ENCODE assay signal across 17 cellular contexts in genomic region chr20:1874534-1875168, GRCh38. TPM values are rescaled to one million over a fixed set of nuclear protein-coding genes. Genes with fewer than 3 reads are reported as not detected.
A peak's percentile ranks its signal among the peaks of the same experiment; 100 is the strongest.
DNase-seq lines count a peak whose midpoint lies in the region; ATAC-seq, FAIRE-seq and TF ChIP-seq lines count a peak whose summit lies in the region.
"Had no signal": no experiment of that assay in that cellular context is flagged by ENCODE, and none has a peak within 500 bp of the region (broad histone marks: within the 10 kb centered on the region; RNA-seq: fewer than 3 reads in every experiment).

No MANE protein-coding gene starts in this region.

- no peak overlapping the region for H3K56ac ChIP-seq in H1 (replicated peaks; ENCODE audit: insufficient read length, low read depth, low read length)

- H3K4me2 ChIP-seq in H1 (ENCODE audit: insufficient read depth in 1 of 2, low read depth in 2 of 2, low read length in 2 of 2) (no peak overlapping the region), neural progenitor cell (no peak overlapping the region)

- H3K9ac ChIP-seq in H1 (replicated peaks in 1 of 4; ENCODE audit: extremely low read depth in 1 of 4, low read depth in 3 of 4, low read length in 3 of 4) = no peak overlapping the region; a peak in 1 of 7 replicates
- H3K9ac ChIP-seq in neural progenitor cell = no peak overlapping the region

- H3K27me3 Mint-ChIP-seq in Caco-2 (ENCODE audit: insufficient read depth, unreplicated experiment) (no peaks in the 10 kb centered on the region), neural progenitor cell (ENCODE audit: insufficient read depth, low read depth) (peaks cover 18% of the 10 kb centered on the region)

- TF ChIP-seq EP300 in H1 (IDR thresholded peaks at IDR 0.05; ENCODE audit: borderline replicate concordance in 1 of 2, low read depth in 2 of 2, low read length in 2 of 2) = no peak

- no peak overlapping the region for H4K91ac ChIP-seq in H1 (replicated peaks; ENCODE audit: insufficient read length, low read length)

- H3K4me3 ChIP-seq in Caco-2 (ENCODE audit: low read depth, low read length) = no peak overlapping the region
- no peak overlapping the region for H3K4me3 ChIP-seq in H1 (ENCODE audit: extremely low read depth in 1 of 4, insufficient read depth in 2 of 4, low read depth in 3 of 4, low read length in 4 of 4)
- no peak overlapping the region for H3K4me3 ChIP-seq in neural progenitor cell

- intact Hi-C loops in Caco-2 (cut with micrococcal nuclease; ENCODE audit: unreplicated experiment) = loop anchor here (1.0 to 5.0 kb wide), 2 partner anchors 19 to 72 kb away; no protein-coding TSS in a partner anchor

- no peak overlapping the region for H2AK5ac ChIP-seq in H1 (ENCODE audit: low read depth, low read length)

- POLR2A ChIA-PET in Caco-2 (lab: Charles Lee) (no interaction called here), H1 (lab: Charles Lee; ENCODE audit: partially characterized antibody) (interaction anchor here (0.9 to 1.2 kb wide), 3 partner anchors 10 to 72 kb away, joined by 3 read pairs; no protein-coding TSS in a partner anchor)

- no peak overlapping the region; the same call in 1 of the 2 replicates for H3K18ac ChIP-seq in H1 (ENCODE audit: extremely low read depth, low read length)

- no peaks in the 10 kb centered on the region; the same call in 1 of the 2 replicates for H3K79me1 ChIP-seq in H1 (ENCODE audit: low read depth, low read length)

- DNase-seq in Caco-2 (peak; percentile 76 to 87), NOMO-1 treated with DMSO at 0.1 percent for 48 hours (lab: John Stamatoyannopoulos, UW; ENCODE audit: unreplicated experiment) (peak; percentile 62), H1 (ENCODE audit: low read depth in 1 of 2, low spot score in 2 of 2) (no peak), neural progenitor cell (ENCODE audit: low spot score) (no peak), OCI-M1 (lab: John Stamatoyannopoulos, UW) (no peak), foreskin keratinocyte (no peak)
- DNase-seq: activated naive CD4-positive, alpha-beta T cell; GOT3; midbrain; NCI-H524; stimulated activated CD4-positive, alpha-beta T cell treated with anti-CD3 and anti-CD28 coated beads, Interleukin-4, amount 100 ng/mL, for 1 hour had no signal

- H3K4me1 Mint-ChIP-seq in Caco-2 (ENCODE audit: low read depth, unreplicated experiment) (peaks cover 26% of the 10 kb centered on the region), neural progenitor cell (peaks cover 34% of the 10 kb centered on the region)
- H3K4me1 Mint-ChIP-seq: stimulated activated effector memory CD8-positive, alpha-beta T cell treated with anti-CD3 and anti-CD28 coated beads, Interleukin-12 subunit alpha, Interleukin-12 subunit beta, amount 100 ng/mL, for 72 hours had no signal

- no peak overlapping the region for H3K27ac ChIP-seq in H1 (ENCODE audit: low read depth, low read length)
- no peak overlapping the region for H3K27ac ChIP-seq in neural progenitor cell
- no peak overlapping the region for H3K27ac ChIP-seq in foreskin keratinocyte
- H3K27ac ChIP-seq: epithelial cell of prostate had no signal

- no peak for TF ChIP-seq RAD21 in H1 (IDR thresholded peaks at IDR 0.05 in 1 of 2, conservative IDR thresholded peaks at IDR 0.05 in 1 of 2; ENCODE audit: low read depth in 2 of 2, low read length in 2 of 2)

- H2AFZ ChIP-seq in H1 (ENCODE audit: low read length) (no peak overlapping the region), neural progenitor cell (replicated peaks) (no peak overlapping the region)

- no peak for TF ChIP-seq POLR2A in H1 (IDR thresholded peaks at IDR 0.05; ENCODE audit: control extremely low read depth in 1 of 2, low read depth in 2 of 2, low read length in 2 of 2)

- H3K27me3 ChIP-seq in Caco-2 (replicated peaks; ENCODE audit: control insufficient read depth, insufficient read depth, low read length) = no peaks in the 10 kb centered on the region
- H3K27me3 ChIP-seq in H1 (replicated peaks in 1 of 4; ENCODE audit: control insufficient read depth in 3 of 4, extremely low read depth in 1 of 4, insufficient read depth in 3 of 4, low read length in 3 of 4) = no peaks in the 10 kb centered on the region
- H3K27me3 ChIP-seq in neural progenitor cell = no peaks in the 10 kb centered on the region
- no peaks in the 10 kb centered on the region for H3K27me3 ChIP-seq in foreskin keratinocyte

- H4K8ac ChIP-seq in H1 (ENCODE audit: extremely low read depth, insufficient read depth, low read length) = no peak overlapping the region

- H2BK15ac ChIP-seq in H1 (ENCODE audit: low read length) = no peak overlapping the region

- H3F3A ChIP-seq in neural progenitor cell (ENCODE audit: low read depth) = no peaks in the 10 kb centered on the region

- ATAC-seq in HG03095 (IDR thresholded peaks at IDR 0.05; ENCODE audit: unreplicated experiment) (no peak), HG03457 (IDR thresholded peaks at IDR 0.05; ENCODE audit: unreplicated experiment) (no peak), foreskin keratinocyte (no peak)
- ATAC-seq: stimulated activated effector memory CD8-positive, alpha-beta T cell treated with anti-CD3 and anti-CD28 coated beads, Interleukin-12 subunit alpha, Interleukin-12 subunit beta, amount 100 ng/mL, for 72 hours had no signal

- no peak overlapping the region for H2BK120ac ChIP-seq in H1 (replicated peaks; ENCODE audit: low read depth, low read length)

- H3K9me3 Mint-ChIP-seq in Caco-2 (ENCODE audit: unreplicated experiment) (no peaks in the 10 kb centered on the region), neural progenitor cell (no peaks in the 10 kb centered on the region)
- H3K9me3 Mint-ChIP-seq: stimulated activated effector memory CD8-positive, alpha-beta T cell treated with anti-CD3 and anti-CD28 coated beads, Interleukin-12 subunit alpha, Interleukin-12 subunit beta, amount 100 ng/mL, for 72 hours had no signal

- H2BK20ac ChIP-seq in H1 (ENCODE audit: low read length) = no peak overlapping the region

- peaks cover 41% of the 10 kb centered on the region for H3K4me1 ChIP-seq in Caco-2
- H3K4me1 ChIP-seq in H1 (replicated peaks in 1 of 4; ENCODE audit: control insufficient read depth in 3 of 4, insufficient read depth in 4 of 4, low read length in 3 of 4) = peaks cover 0 to 3% (median 0%) of the 10 kb centered on the region in 4 experiments; a peak in 1 of 7 replicates
- no peaks in the 10 kb centered on the region for H3K4me1 ChIP-seq in neural progenitor cell
- H3K4me1 ChIP-seq in foreskin keratinocyte = no peaks in the 10 kb centered on the region

- BruUV-seq in Caco-2 (replicated peaks; lab: Mats Ljungman, UMichigan) = no TSS peak

- TF ChIP-seq CTCF in Caco-2 (IDR thresholded peaks at IDR 0.05; ENCODE audit: insufficient read depth in 1 of 2, low read depth in 1 of 2, low read length in 1 of 2, severe bottlenecking in 1 of 2, unreplicated experiment in 1 of 2) (no peak), H1 (IDR thresholded peaks at IDR 0.05; ENCODE audit: control extremely low read depth in 1 of 3, insufficient read depth in 1 of 3, low read depth in 1 of 3, low read length in 3 of 3) (no peak), neural progenitor cell (IDR thresholded peaks at IDR 0.05) (no peak), foreskin keratinocyte (conservative IDR thresholded peaks at IDR 0.05) (no peak)

- no peak overlapping the region for H3K4ac ChIP-seq in H1 (replicated peaks; ENCODE audit: insufficient read length, low read depth, low read length)

- H3K27ac Mint-ChIP-seq in Caco-2 (ENCODE audit: unreplicated experiment) (peak overlapping the region; percentile 71), neural progenitor cell (peak overlapping the region; percentile 43)
- H3K27ac Mint-ChIP-seq: stimulated activated effector memory CD8-positive, alpha-beta T cell treated with anti-CD3 and anti-CD28 coated beads, Interleukin-12 subunit alpha, Interleukin-12 subunit beta, amount 100 ng/mL, for 72 hours had no signal

- no peak overlapping the region for H3K14ac ChIP-seq in H1 (ENCODE audit: insufficient read length)

- H3K23ac ChIP-seq in H1 (ENCODE audit: insufficient read length) = no peak overlapping the region

- H3K79me2 ChIP-seq in H1 (ENCODE audit: control insufficient read depth in 1 of 2, insufficient read depth in 2 of 2, low read length in 2 of 2) (no peaks in the 10 kb centered on the region), neural progenitor cell (ENCODE audit: low read depth) (no peaks in the 10 kb centered on the region)

- H3K4me3 Mint-ChIP-seq in Caco-2 (ENCODE audit: unreplicated experiment) (peak overlapping the region; percentile 49), neural progenitor cell (peak overlapping the region; percentile 39)
- H3K4me3 Mint-ChIP-seq: stimulated activated effector memory CD8-positive, alpha-beta T cell treated with anti-CD3 and anti-CD28 coated beads, Interleukin-12 subunit alpha, Interleukin-12 subunit beta, amount 100 ng/mL, for 72 hours had no signal

- H4K20me1 ChIP-seq in H1 (replicated peaks in 1 of 2; ENCODE audit: control insufficient read depth in 1 of 2, insufficient read depth in 2 of 2, low read length in 2 of 2) (no peaks in the 10 kb centered on the region), neural progenitor cell (ENCODE audit: low read depth) (no peaks in the 10 kb centered on the region)

- no peak for FAIRE-seq in H1 (lab: Jason Lieb, UNC)
- FAIRE-seq: GM12892, TTC549 had no signal

- H2BK5ac ChIP-seq in H1 (ENCODE audit: low read depth, low read length) = no peak overlapping the region

- H2BK12ac ChIP-seq in H1 (ENCODE audit: low read depth, low read length) = 0 out of 2 replicates have a peak overlapping the region, but pooled peaks have one; percentile 60

- H3K36me3 ChIP-seq in Caco-2 (ENCODE audit: control insufficient read depth, insufficient read depth, low read length) (no peaks in the 10 kb centered on the region), H1 (ENCODE audit: control insufficient read depth in 2 of 4, insufficient read depth in 4 of 4, low read length in 3 of 4) (no peaks in the 10 kb centered on the region), neural progenitor cell (no peaks in the 10 kb centered on the region)

- 91% methylated on average over 17 of the region's 17 CpGs; no CpG with 5 or more reads in 1 of the 2 experiments for WGBS in H1 (ENCODE audit: extremely low coverage in 1 of 2, insufficient coverage in 1 of 2, insufficient read length in 1 of 2, insufficient replicate concordance in 2 of 2, low coverage in 1 of 2, low lambda C conversion rate in 2 of 2, missing lambda C conversion rate in 1 of 2), 2 experiments

- CTCF ChIA-PET in Caco-2 (lab: Charles Lee) = interaction anchor here (1.0 to 1.4 kb wide), 3 partner anchors 19 to 97 kb away, joined by 3 to 8 read pairs (median 4); no protein-coding TSS in a partner anchor
- CTCF ChIA-PET in H1 (lab: Charles Lee; ENCODE audit: partially characterized antibody) = interaction anchor here (1.0 to 1.6 kb wide), 3 partner anchors 24 to 111 kb away, joined by 3 to 4 read pairs (median 3); no protein-coding TSS in a partner anchor

- no peak overlapping the region for H4K5ac ChIP-seq in H1 (ENCODE audit: insufficient read length, low read depth, low read length)

- peaks cover 2% of the 10 kb centered on the region; the same call in 1 of the 2 replicates for H3K23me2 ChIP-seq in H1 (ENCODE audit: low read depth, low read length)

- H3K9me3 ChIP-seq in Caco-2 (no peaks in the 10 kb centered on the region), H1 (ENCODE audit: insufficient read depth in 2 of 2, low read depth in 1 of 2, low read length in 1 of 2) (no peaks in the 10 kb centered on the region), neural progenitor cell (ENCODE audit: low read depth) (no peaks in the 10 kb centered on the region)

- H3K36me3 Mint-ChIP-seq in Caco-2 (ENCODE audit: insufficient read depth, unreplicated experiment) (peaks cover 22% of the 10 kb centered on the region), neural progenitor cell (no peaks in the 10 kb centered on the region)
- H3K36me3 Mint-ChIP-seq: stimulated activated effector memory CD8-positive, alpha-beta T cell treated with anti-CD3 and anti-CD28 coated beads, Interleukin-12 subunit alpha, Interleukin-12 subunit beta, amount 100 ng/mL, for 72 hours had no signal

RNA-seq across cellular contexts. Expression of gene SIRPA, which starts 20.6 kb away (rescaled TPM):
- total RNA-seq in Caco-2 (2022) (31.6 and 33.3 TPM in 2 replicates), neural progenitor cell (ENCODE audit: low replicate concordance) (5.1 and 7.8 TPM in 2 replicates), foreskin keratinocyte (26.8 and 35.1 TPM in 2 replicates)
- 4.3 and 4.4 TPM in 2 replicates for total RNA-seq in H1 (2021; fragmentation: NEBNext Ultra II Directional; extraction: Animal tissue kit (Norgen Biotek cat#: 25700))
- polyA plus RNA-seq in H1 (2011; rRNA removed) (3.9 and 5.7 TPM in 2 replicates), foreskin keratinocyte (24.1 and 28.7 TPM in 2 replicates)
- 3.2 TPM for polyA plus RNA-seq in H1 (2011; cell fraction: cytosol; rRNA removed)
- 6.7 TPM for polyA plus RNA-seq in H1 (2011; cell fraction: nucleus; rRNA removed)
- 4.9 to 6.1 TPM (median 5.2 TPM) in 4 replicates for polyA plus RNA-seq in H1 (2012, experiment 1 of 2)
- polyA plus RNA-seq in H1 (2012, experiment 2 of 2) = 4.8 TPM
- 2.9 TPM for polyA plus RNA-seq in H1 (2013, experiment 1 of 2)
- polyA plus RNA-seq in H1 (2013, experiment 2 of 2) = 3.1 TPM
- polyA minus RNA-seq in H1 (2011; rRNA and poly(A)+ RNA removed) = 3.2 and 3.4 TPM in 2 replicates
- polyA minus RNA-seq in H1 (2011; cell fraction: cytosol; rRNA and poly(A)+ RNA removed) = 3.3 TPM
- polyA minus RNA-seq in H1 (2011; cell fraction: nucleus; rRNA and poly(A)+ RNA removed) = 3.0 TPM

Comparison
In these comparisons a context has a peak if more than half of its experiments do, and no peak if none do; other contexts are left out.
1. DNase-seq: peak in Caco-2 (2 of 2) and NOMO-1 treated with DMSO at 0.1 percent for 48 hours (single experiment); none in H1 (0 of 2), neural progenitor cell (single experiment), OCI-M1 (single experiment) and foreskin keratinocyte (0 of 2).